1 cellular context compared by ENCODE assay signal in genomic region chr11:44285756-44286155, GRCh38.
TF ChIP-seq lines count a peak whose summit lies in the region.

No MANE protein-coding gene starts in this region.

TF ChIP-seq in GM23338, 12 proteins besides CTCF, POLR2A, EP300 and RAD21 (continued from another document):
- TF ChIP-seq, protein P1, sequence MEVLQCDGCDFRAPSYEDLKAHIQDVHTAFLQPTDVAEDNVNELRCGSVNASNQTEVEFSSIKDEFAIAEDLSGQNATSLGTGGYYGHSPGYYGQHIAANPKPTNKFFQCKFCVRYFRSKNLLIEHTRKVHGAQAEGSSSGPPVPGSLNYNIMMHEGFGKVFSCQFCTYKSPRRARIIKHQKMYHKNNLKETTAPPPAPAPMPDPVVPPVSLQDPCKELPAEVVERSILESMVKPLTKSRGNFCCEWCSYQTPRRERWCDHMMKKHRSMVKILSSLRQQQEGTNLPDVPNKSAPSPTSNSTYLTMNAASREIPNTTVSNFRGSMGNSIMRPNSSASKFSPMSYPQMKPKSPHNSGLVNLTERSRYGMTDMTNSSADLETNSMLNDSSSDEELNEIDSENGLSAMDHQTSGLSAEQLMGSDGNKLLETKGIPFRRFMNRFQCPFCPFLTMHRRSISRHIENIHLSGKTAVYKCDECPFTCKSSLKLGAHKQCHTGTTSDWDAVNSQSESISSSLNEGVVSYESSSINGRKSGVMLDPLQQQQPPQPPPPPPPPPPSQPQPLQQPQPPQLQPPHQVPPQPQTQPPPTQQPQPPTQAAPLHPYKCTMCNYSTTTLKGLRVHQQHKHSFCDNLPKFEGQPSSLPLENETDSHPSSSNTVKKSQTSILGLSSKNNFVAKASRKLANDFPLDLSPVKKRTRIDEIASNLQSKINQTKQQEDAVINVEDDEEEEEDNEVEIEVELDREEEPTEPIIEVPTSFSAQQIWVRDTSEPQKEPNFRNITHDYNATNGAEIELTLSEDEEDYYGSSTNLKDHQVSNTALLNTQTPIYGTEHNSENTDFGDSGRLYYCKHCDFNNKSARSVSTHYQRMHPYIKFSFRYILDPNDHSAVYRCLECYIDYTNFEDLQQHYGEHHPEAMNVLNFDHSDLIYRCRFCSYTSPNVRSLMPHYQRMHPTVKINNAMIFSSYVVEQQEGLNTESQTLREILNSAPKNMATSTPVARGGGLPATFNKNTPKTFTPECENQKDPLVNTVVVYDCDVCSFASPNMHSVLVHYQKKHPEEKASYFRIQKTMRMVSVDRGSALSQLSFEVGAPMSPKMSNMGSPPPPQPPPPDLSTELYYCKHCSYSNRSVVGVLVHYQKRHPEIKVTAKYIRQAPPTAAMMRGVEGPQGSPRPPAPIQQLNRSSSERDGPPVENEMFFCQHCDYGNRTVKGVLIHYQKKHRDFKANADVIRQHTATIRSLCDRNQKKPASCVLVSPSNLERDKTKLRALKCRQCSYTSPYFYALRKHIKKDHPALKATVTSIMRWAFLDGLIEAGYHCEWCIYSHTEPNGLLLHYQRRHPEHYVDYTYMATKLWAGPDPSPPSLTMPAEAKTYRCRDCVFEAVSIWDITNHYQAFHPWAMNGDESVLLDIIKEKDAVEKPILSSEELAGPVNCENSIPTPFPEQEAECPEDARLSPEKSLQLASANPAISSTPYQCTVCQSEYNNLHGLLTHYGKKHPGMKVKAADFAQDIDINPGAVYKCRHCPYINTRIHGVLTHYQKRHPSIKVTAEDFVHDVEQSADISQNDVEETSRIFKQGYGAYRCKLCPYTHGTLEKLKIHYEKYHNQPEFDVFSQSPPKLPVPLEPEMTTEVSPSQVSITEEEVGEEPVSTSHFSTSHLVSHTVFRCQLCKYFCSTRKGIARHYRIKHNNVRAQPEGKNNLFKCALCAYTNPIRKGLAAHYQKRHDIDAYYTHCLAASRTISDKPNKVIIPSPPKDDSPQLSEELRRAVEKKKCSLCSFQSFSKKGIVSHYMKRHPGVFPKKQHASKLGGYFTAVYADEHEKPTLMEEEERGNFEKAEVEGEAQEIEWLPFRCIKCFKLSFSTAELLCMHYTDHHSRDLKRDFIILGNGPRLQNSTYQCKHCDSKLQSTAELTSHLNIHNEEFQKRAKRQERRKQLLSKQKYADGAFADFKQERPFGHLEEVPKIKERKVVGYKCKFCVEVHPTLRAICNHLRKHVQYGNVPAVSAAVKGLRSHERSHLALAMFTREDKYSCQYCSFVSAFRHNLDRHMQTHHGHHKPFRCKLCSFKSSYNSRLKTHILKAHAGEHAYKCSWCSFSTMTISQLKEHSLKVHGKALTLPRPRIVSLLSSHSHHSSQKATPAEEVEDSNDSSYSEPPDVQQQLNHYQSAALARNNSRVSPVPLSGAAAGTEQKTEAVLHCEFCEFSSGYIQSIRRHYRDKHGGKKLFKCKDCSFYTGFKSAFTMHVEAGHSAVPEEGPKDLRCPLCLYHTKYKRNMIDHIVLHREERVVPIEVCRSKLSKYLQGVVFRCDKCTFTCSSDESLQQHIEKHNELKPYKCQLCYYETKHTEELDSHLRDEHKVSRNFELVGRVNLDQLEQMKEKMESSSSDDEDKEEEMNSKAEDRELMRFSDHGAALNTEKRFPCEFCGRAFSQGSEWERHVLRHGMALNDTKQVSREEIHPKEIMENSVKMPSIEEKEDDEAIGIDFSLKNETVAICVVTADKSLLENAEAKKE (CRISPR knock-in tag; IDR thresholded peaks at IDR 0.05), result no peak
- TF ChIP-seq JUNB (IDR thresholded peaks at IDR 0.05; ENCODE audit: unreplicated experiment), result no peak
